Comparison of ENCODE assay signal across 9 cellular contexts in the genomic region with DNA sequence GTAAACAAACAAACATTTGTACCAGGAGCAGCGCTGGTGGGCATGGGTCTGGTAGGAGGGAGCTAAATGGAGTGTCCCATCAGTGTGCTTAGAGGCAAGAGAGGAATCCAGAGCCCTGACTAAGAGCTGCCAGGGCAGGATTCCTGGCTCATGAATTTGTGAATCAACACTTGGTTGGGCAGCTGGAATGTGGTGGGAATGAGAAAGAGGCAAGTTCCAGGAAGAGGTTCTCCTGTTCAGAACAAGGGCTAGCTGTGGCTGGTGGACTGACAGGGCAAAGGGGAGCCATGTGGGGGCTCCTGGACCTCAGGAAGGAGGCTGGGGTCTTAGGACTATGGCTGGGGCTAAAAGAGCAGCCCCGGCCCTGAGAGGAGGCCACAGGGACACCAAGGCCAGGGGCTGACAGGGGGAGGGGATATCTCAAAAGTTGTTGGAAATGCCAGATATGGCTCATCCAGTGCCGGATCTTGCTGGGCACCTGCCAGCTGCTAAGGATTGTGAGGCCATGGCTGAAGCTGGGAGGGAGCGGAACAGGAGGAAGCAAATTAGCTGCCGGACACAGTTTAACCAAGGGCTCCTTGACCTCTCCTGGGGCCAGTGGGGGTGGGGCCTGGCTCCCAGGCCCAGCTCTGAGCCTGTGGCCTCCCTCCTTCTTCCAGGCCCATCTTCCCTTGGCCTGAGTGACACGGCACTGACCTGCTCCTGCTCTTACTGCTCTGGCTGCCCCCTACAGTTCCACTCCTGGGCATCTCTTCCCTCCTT.
DNase-seq lines count a peak whose midpoint lies in the region; ATAC-seq and TF ChIP-seq lines count a peak whose summit lies in the region.
"Had no signal": no experiment of that assay in that cellular context is flagged by ENCODE, and none has a peak within 500 bp of the region (broad histone marks: within the 10 kb centered on the region; RNA-seq: fewer than 3 reads in every experiment).

No MANE protein-coding gene starts in this region.

- peak overlapping the region in 18 of 21 experiments; percentile 37 to 85 (median 67) for H3K27ac ChIP-seq in skin epidermis

- H3K4me3 ChIP-seq in HFF-Myc (replicated peaks; ENCODE audit: low read depth, low read length) (no peak overlapping the region), astrocyte of the spinal cord (ENCODE audit: low read depth, low read length) (no peak overlapping the region), skin epidermis (no peak overlapping the region)

- no peak for TF ChIP-seq CTCF in HFF-Myc (IDR thresholded peaks at IDR 0.05; ENCODE audit: low read depth, low read length, missing control alignments)
- TF ChIP-seq CTCF in astrocyte of the spinal cord (IDR thresholded peaks at IDR 0.05; ENCODE audit: low read depth, low read length) = no peak

- no peak for ATAC-seq in GM21529 (IDR thresholded peaks at IDR 0.05; ENCODE audit: unreplicated experiment)
- ATAC-seq in GM21717 (IDR thresholded peaks at IDR 0.05; ENCODE audit: unreplicated experiment) = no peak

- DNase-seq in HFF-Myc (ENCODE audit: extremely low read depth, low read depth) = peak; percentile 16
- peak; percentile 94 for DNase-seq in astrocyte of the spinal cord (ENCODE audit: low read depth, low spot score)
- DNase-seq in iris pigment epithelial cell (ENCODE audit: low read depth) = peak; percentile 87
- no peak for DNase-seq in NCI-H2227 treated with DMSO at 0.1 percent for 48 hours (lab: John Stamatoyannopoulos, UW)
- DNase-seq in NCI-H2227 (lab: John Stamatoyannopoulos, UW; ENCODE audit: unreplicated experiment) = no peak
- DNase-seq: effector CD4-positive, alpha-beta T cell had no signal

- in situ Hi-C loops in astrocyte of the spinal cord (cut with HindIII; ENCODE audit: low sequenced_read_pairs) = no loop called here

Comparison
In these comparisons a context has a peak if more than half of its experiments do, and no peak if none do; other contexts are left out.
1. DNase-seq: peak in HFF-Myc (single experiment), astrocyte of the spinal cord (single experiment) and iris pigment epithelial cell (single experiment); none in NCI-H2227 treated with DMSO at 0.1 percent for 48 hours (single experiment) and NCI-H2227 (single experiment).